In genomic region chr3:8416965-8417364, GRCh38 we compare ENCODE assay signal across 10 cellular contexts.
DNase-seq lines count a peak whose midpoint lies in the region; ATAC-seq, FAIRE-seq and TF ChIP-seq lines count a peak whose summit lies in the region.
"Had no signal": no experiment of that assay in that cellular context is flagged by ENCODE, and none has a peak within 500 bp of the region (broad histone marks: within the 10 kb centered on the region; RNA-seq: fewer than 3 reads in every experiment).

No MANE protein-coding gene starts in this region.

- H3K36me3 ChIP-seq in SJCRH30 (no peaks in the 10 kb centered on the region), kidney (ENCODE audit: control insufficient read depth in 1 of 2, insufficient read depth in 2 of 2, low read length in 2 of 2) (no peaks in the 10 kb centered on the region)

- TF ChIP-seq CTCF in kidney (IDR thresholded peaks at IDR 0.05; ENCODE audit: borderline replicate concordance, extremely low read depth, insufficient read depth) (no peak), mesothelial cell of epicardium (IDR thresholded peaks at IDR 0.05; ENCODE audit: unreplicated experiment) (no peak), GM20000 (IDR thresholded peaks at IDR 0.05; ENCODE audit: extremely low read depth, missing control alignments) (no peak)

- DNase-seq in ACHN = peak; percentile 49
- peak; percentile 49 to 72 for DNase-seq in SJCRH30
- DNase-seq in kidney = no peak
- no peak for DNase-seq in anterior cingulate cortex (lab: John Stamatoyannopoulos, UW)
- no peak for DNase-seq in mesothelial cell of epicardium (ENCODE audit: low spot score in 2 of 2, unreplicated experiment in 2 of 2)
- no peak for DNase-seq in GM20000 (ENCODE audit: low spot score)

- in situ Hi-C loops in ACHN (cut with HindIII; ENCODE audit: low pct_ligation_motif_present, low pct_unique_long_range_greater_than_20kb, low sequenced_read_pairs) = no loop called here

- H3K4me1 Mint-ChIP-seq in mesothelial cell of epicardium = peaks cover 4% of the 10 kb centered on the region

- H3K27ac ChIP-seq in SJCRH30 (no peak overlapping the region), kidney (ENCODE audit: low read depth in 2 of 2, low read length in 2 of 2) (no peak overlapping the region)

- intact Hi-C loops in kidney (cut with DNase I) = no loop called here

- no peaks in the 10 kb centered on the region for H3K9me3 Mint-ChIP-seq in mesothelial cell of epicardium
- H3K9me3 Mint-ChIP-seq: T-helper 1 cell treated with Interleukin-12 subunit alpha and Interleukin-12 subunit beta and Interleukin-4 antibody, amounts not matched to agents 30 μg/mL and 1 μg/mL, for 36 hours had no signal

- H3K4me1 ChIP-seq in SJCRH30 (no peaks in the 10 kb centered on the region), kidney (ENCODE audit: control insufficient read depth in 1 of 2, insufficient read depth in 1 of 2, low read depth in 1 of 2, low read length in 2 of 2) (peaks cover 2 to 5% of the 10 kb centered on the region in 2 donors)

- H3K4me3 Mint-ChIP-seq in mesothelial cell of epicardium = no peak overlapping the region
- H3K4me3 Mint-ChIP-seq: T-helper 1 cell treated with Interleukin-12 subunit alpha and Interleukin-12 subunit beta and Interleukin-4 antibody, amounts not matched to agents 30 μg/mL and 1 μg/mL, for 36 hours had no signal

- no peaks in the 10 kb centered on the region for H3K27me3 ChIP-seq in SJCRH30

- no peaks in the 10 kb centered on the region for H3K27me3 Mint-ChIP-seq in mesothelial cell of epicardium (ENCODE audit: low read depth)

- peak; percentile 69 for ATAC-seq in GM18868 (IDR thresholded peaks at IDR 0.05; ENCODE audit: unreplicated experiment)
- ATAC-seq in HG02884 (IDR thresholded peaks at IDR 0.05; ENCODE audit: unreplicated experiment) = no peak

- H3K27ac Mint-ChIP-seq in mesothelial cell of epicardium = no peak overlapping the region
- H3K27ac Mint-ChIP-seq: T-helper 1 cell treated with Interleukin-12 subunit alpha and Interleukin-12 subunit beta and Interleukin-4 antibody, amounts not matched to agents 30 μg/mL and 1 μg/mL, for 36 hours had no signal

- H3K9me3 ChIP-seq in SJCRH30 (replicated peaks) (no peaks in the 10 kb centered on the region), kidney (ENCODE audit: control insufficient read depth in 1 of 2, low read length in 2 of 2) (no peaks in the 10 kb centered on the region)

- FAIRE-seq in kidney (lab: Jason Lieb, UNC) = no peak
- FAIRE-seq: colon had no signal

- no peaks in the 10 kb centered on the region for H3K36me3 Mint-ChIP-seq in mesothelial cell of epicardium

- peak overlapping the region; percentile 8 to 29 for H3K9ac ChIP-seq in kidney (ENCODE audit: low read length in 2 of 2)

- no peak overlapping the region for H3K4me3 ChIP-seq in SJCRH30
- peak overlapping the region; percentile 39 to 64 for H3K4me3 ChIP-seq in kidney (ENCODE audit: low read length in 2 of 2)

Comparison
In these comparisons a context has a peak if more than half of its experiments do, and no peak if none do; other contexts are left out.
1. DNase-seq: peak in ACHN (single experiment) and SJCRH30 (2 of 2); none in kidney (single experiment), anterior cingulate cortex (0 of 58), mesothelial cell of epicardium (0 of 2) and GM20000 (single experiment).